ENCODE assay signal across 8 cellular contexts in the genomic region with DNA sequence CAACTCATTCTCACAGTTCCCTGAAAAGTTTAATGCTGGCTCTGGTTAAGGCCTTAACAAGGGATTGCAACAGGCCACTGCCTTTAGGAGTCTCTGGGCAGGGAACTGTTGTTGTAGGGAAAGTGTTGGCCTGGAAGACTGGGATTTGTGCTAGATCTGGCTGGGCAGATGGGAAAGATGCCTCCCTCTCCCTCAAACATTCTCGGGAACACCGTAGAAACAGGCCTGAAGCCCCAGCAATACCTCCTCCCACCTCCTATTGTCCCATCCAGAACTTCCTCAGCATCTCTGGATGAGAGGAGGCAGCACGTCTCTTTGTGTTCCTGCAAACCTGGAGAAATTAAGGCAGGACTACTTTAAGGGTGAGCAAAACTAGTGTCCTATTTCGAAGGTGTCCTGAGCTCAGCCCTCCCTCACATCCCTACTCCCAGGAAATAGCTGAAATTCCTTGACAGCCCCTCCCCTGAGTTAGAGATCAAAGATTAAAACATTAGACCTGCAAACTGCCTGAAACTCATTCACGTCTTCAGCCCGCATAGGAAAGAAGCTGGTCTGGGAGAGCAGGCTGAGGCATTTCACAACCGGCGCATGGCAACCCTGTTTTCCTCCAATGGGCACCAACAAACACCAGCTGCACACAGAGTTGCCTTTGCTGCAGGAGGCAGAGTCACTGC. TPM values are rescaled to one million over a fixed set of nuclear protein-coding genes. Genes with fewer than 3 reads are reported as not detected.
DNase-seq lines count a peak whose midpoint lies in the region; ATAC-seq and TF ChIP-seq lines count a peak whose summit lies in the region.

No MANE protein-coding gene starts in this region.

- H3K4me1 ChIP-seq in DOHH2 (ENCODE audit: control insufficient read depth, low read length) (peaks cover 57% of the 10 kb centered on the region), neural progenitor cell (peaks cover 19% of the 10 kb centered on the region)

- TF ChIP-seq CTCF in DOHH2 (IDR thresholded peaks at IDR 0.05; ENCODE audit: low read depth, low read length, poor library complexity, severe bottlenecking) = no peak
- TF ChIP-seq CTCF in epithelial cell of proximal tubule (conservative IDR thresholded peaks at IDR 0.05; ENCODE audit: low read depth, low read length) = no peak
- no peak for TF ChIP-seq CTCF in neural progenitor cell (IDR thresholded peaks at IDR 0.05)

- H3K9ac ChIP-seq in neural progenitor cell = no peak overlapping the region

- no peak overlapping the region for H3K4me3 ChIP-seq in DOHH2 (ENCODE audit: low read length)
- no peak overlapping the region for H3K4me3 ChIP-seq in epithelial cell of proximal tubule (ENCODE audit: low read depth, low read length)
- no peak overlapping the region for H3K4me3 ChIP-seq in neural progenitor cell

- peak overlapping the region; percentile 98 for H3K27ac Mint-ChIP-seq in neural progenitor cell

- H3K4me2 ChIP-seq in DOHH2 (ENCODE audit: low read length) = peak overlapping the region; percentile 35
- no peak overlapping the region for H3K4me2 ChIP-seq in neural progenitor cell

- H2AFZ ChIP-seq in neural progenitor cell (replicated peaks) = peak overlapping the region; percentile 90

- DNase-seq in NOMO-1 treated with dmso at 0.1 percent for 144 hours (lab: John Stamatoyannopoulos, UW; ENCODE audit: unreplicated experiment) = peak; percentile 35
- peak; percentile 82 for DNase-seq in epithelial cell of proximal tubule (ENCODE audit: low read depth)
- peak; percentile 52 for DNase-seq in neural progenitor cell (ENCODE audit: low spot score)
- DNase-seq in GM19238 (ENCODE audit: insufficient read length, low spot score) = no peak
- DNase-seq in middle frontal gyrus (ENCODE audit: extremely low spot score, low spot score) = no peak

- no peaks in the 10 kb centered on the region for H3K9me3 Mint-ChIP-seq in neural progenitor cell

- H3F3A ChIP-seq in DOHH2 (ENCODE audit: control insufficient read depth, insufficient read depth) = peaks cover 3% of the 10 kb centered on the region
- H3F3A ChIP-seq in neural progenitor cell (ENCODE audit: low read depth) = peaks cover 10% of the 10 kb centered on the region

- peaks cover 51% of the 10 kb centered on the region for H3K4me1 Mint-ChIP-seq in neural progenitor cell

- H3K27me3 Mint-ChIP-seq in neural progenitor cell (ENCODE audit: insufficient read depth, low read depth) = peaks cover 2% of the 10 kb centered on the region

- H4K20me1 ChIP-seq in DOHH2 (ENCODE audit: control insufficient read depth, insufficient read depth, low read depth, low read length) = no peaks in the 10 kb centered on the region
- no peaks in the 10 kb centered on the region for H4K20me1 ChIP-seq in neural progenitor cell (ENCODE audit: low read depth)

- no peaks in the 10 kb centered on the region for H3K27me3 ChIP-seq in DOHH2 (ENCODE audit: control insufficient read depth, low read length)
- H3K27me3 ChIP-seq in neural progenitor cell = no peaks in the 10 kb centered on the region

- H3K36me3 Mint-ChIP-seq in neural progenitor cell = no peaks in the 10 kb centered on the region

- no peaks in the 10 kb centered on the region for H3K9me3 ChIP-seq in DOHH2 (ENCODE audit: control insufficient read depth, insufficient read depth, low read length)
- H3K9me3 ChIP-seq in neural progenitor cell (ENCODE audit: low read depth) = no peaks in the 10 kb centered on the region

- H3K4me3 Mint-ChIP-seq in neural progenitor cell = peak overlapping the region; percentile 18

- ATAC-seq in HG02981 (IDR thresholded peaks at IDR 0.05; ENCODE audit: unreplicated experiment) (no peak), GM18502 (IDR thresholded peaks at IDR 0.05; ENCODE audit: poor library complexity, unreplicated experiment) (no peak)

- no peaks in the 10 kb centered on the region for H3K9me2 ChIP-seq in DOHH2 (replicated peaks; ENCODE audit: control insufficient read depth, low read length)

- H3K79me2 ChIP-seq in DOHH2 (ENCODE audit: control insufficient read depth, low read length) (no peaks in the 10 kb centered on the region), neural progenitor cell (ENCODE audit: low read depth) (no peaks in the 10 kb centered on the region)

- no peaks in the 10 kb centered on the region for H3K36me3 ChIP-seq in DOHH2 (ENCODE audit: control insufficient read depth, low read length)
- no peaks in the 10 kb centered on the region for H3K36me3 ChIP-seq in neural progenitor cell

- no peak overlapping the region for H3K27ac ChIP-seq in DOHH2 (ENCODE audit: low read depth, low read length)
- H3K27ac ChIP-seq in neural progenitor cell = no peak overlapping the region

RNA-seq across cellular contexts. Expression of gene MAP3K8, which starts 10.9 kb away (rescaled TPM):
- total RNA-seq in epithelial cell of proximal tubule = 4.2 and 4.8 TPM in 2 replicates
- 4.7 and 7.3 TPM in 2 replicates for total RNA-seq in neural progenitor cell (ENCODE audit: low replicate concordance)

Comparison
In these comparisons a context has a peak if more than half of its experiments do, and no peak if none do; other contexts are left out.
1. DNase-seq: peak in NOMO-1 treated with dmso at 0.1 percent for 144 hours (single experiment), epithelial cell of proximal tubule (single experiment) and neural progenitor cell (single experiment); none in GM19238 (single experiment) and middle frontal gyrus (single experiment).